In the genomic region with DNA sequence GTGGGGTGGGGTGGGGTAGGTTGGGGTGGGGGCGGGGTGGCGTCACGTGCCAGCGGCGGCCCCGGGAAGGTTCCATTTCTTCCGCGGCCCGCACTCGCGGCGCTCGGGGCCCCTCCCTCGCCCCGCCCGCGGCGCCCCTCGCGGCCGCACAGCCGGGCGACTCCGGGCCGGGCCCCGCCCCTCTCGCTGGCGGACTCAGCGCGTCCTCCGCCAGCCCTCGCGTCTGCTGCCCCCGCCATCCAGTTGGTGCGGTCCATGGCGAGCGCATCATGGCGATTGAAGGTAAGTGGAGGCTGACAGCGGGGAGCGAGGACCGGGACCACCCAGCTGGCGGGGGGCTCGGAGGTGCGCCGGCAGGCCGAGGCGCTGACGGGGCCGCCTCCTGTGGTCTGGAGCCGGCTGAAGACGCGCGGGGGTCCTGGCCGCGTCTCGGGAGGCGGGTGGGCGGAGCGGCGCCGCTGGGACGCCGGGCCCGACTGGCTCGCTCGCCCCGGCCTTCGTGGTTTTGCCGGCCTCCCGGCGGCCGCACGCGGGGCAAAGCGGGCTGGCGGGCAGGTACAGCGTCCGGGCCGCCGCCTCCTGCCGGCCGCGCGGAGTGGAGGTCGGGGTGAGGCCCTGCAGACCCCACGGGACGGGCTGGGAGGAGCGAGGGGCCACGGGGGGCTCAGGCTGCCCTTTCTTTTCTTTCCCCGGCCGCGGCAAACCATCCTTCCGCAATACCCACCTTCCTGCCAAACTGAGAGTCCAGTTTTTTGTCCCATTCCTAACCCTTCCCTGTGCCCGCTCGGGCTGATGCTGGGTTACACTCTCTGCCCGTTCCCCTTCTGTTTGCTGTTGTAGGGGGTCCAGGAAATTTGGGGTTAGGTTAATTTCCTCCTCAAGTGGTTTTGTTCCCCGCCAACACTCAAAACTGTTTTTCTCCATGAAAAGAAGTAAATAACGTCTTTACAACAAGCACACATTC, we compare ENCODE assay signal across 9 cellular contexts. TPM values are rescaled to one million over a fixed set of nuclear protein-coding genes. Genes with fewer than 3 reads are reported as not detected.
A peak's percentile ranks its signal among the peaks of the same experiment; 100 is the strongest.
DNase-seq lines count a peak whose midpoint lies in the region; ATAC-seq and TF ChIP-seq lines count a peak whose summit lies in the region.
"Had no signal": no experiment of that assay in that cellular context is flagged by ENCODE, and none has a peak within 500 bp of the region (broad histone marks: within the 10 kb centered on the region; RNA-seq: fewer than 3 reads in every experiment).

A gene (plus strand): TSS at position 222 of the 964 bp plus-strand sequence. CDS start 48 bp downstream, at position 270.

- H3K4me1 ChIP-seq in esophagus squamous epithelium: peaks cover 0 to 11% (median 7%) of the 10 kb centered on the region in 3 donors

- peak; percentile 31 for ATAC-seq in GM21526 (IDR thresholded peaks at IDR 0.05; ENCODE audit: low FRiP score, unreplicated experiment)
- no peak for ATAC-seq in GM19463 (IDR thresholded peaks at IDR 0.05; ENCODE audit: unreplicated experiment)
- ATAC-seq in GM18519 (IDR thresholded peaks at IDR 0.05; ENCODE audit: low FRiP score, unreplicated experiment): no peak

- intact Hi-C loops in esophagus squamous epithelium (cut with DNase I): no loop called here

- no peaks in the 10 kb centered on the region for H3K36me3 ChIP-seq in esophagus squamous epithelium

- H3K27ac ChIP-seq in caudate nucleus (ENCODE audit: low read depth, low read length) (peak within 1 kb of the TSS; percentile 36), esophagus squamous epithelium (no peak within 1 kb of the TSS)

- TF ChIP-seq CTCF in AG09309 (IDR thresholded peaks at IDR 0.05; ENCODE audit: control insufficient read depth, insufficient read depth, low read depth, low read length, missing control alignments): no peak
- no peak for TF ChIP-seq CTCF in esophagus squamous epithelium (IDR thresholded peaks at IDR 0.05)

- H3K9me3 ChIP-seq in esophagus squamous epithelium: no peaks in the 10 kb centered on the region

- peaks cover 0 to 63% (median 0%) of the 10 kb centered on the region in 4 donors for H3K27me3 ChIP-seq in esophagus squamous epithelium

- H3K4me3 ChIP-seq in AG09309 (ENCODE audit: control insufficient read depth, low read depth, low read length): peak within 1 kb of the TSS; percentile 69
- H3K4me3 ChIP-seq in esophagus squamous epithelium: peak within 1 kb of the TSS in 2 of 4 donors; percentile 29 to 53

- no peak for TF ChIP-seq POLR2A in esophagus squamous epithelium (IDR thresholded peaks at IDR 0.05)

- no peak for DNase-seq in AG09309 (ENCODE audit: low read depth)
- DNase-seq in NCI-H526 (lab: John Stamatoyannopoulos, UW): peak; percentile 21 to 89
- peak in 45 of 61 donors; percentile 8 to 82 (median 48) for DNase-seq in caudate nucleus (lab: John Stamatoyannopoulos, UW)
- DNase-seq in midbrain (lab: John Stamatoyannopoulos, UW): peak; percentile 55
- no peak for DNase-seq in esophagus squamous epithelium (lab: John Stamatoyannopoulos, UW)

- WGBS in esophagus squamous epithelium, 2 donors: 9 to 17% methylated on average over 5 to 6 of the region's 98 CpGs

RNA-seq across cellular contexts. Expression of the gene that starts here (rescaled TPM):
- total RNA-seq in esophagus squamous epithelium: not detected
- total RNA-seq: subcutaneous adipose tissue had no signal

Comparison
In these comparisons a context has a peak if more than half of its experiments do, and no peak if none do; other contexts are left out.
1. DNase-seq: peak in NCI-H526 (2 of 2), caudate nucleus (45 of 61) and midbrain (single experiment); none in AG09309 (single experiment) and esophagus squamous epithelium (single experiment).